ENCODE assay signal across 13 cellular contexts in the genomic region with DNA sequence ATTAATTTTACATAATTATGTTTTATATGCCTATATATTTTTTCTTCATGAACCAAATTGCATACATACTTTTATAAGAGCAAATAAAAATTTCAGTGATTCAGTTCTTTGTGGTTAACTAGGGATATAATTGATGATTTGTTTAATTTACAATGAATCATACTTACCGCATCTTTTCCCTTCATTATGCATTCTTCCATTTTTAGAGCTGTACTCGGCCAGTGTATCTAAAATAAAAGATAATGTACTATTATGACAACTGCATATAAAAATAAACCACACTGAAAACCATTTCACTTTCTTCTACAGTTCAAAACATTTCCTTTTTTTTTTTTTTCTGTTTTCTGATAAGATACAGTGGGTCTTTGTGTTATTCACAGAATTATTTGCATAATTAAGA.
DNase-seq lines count a peak whose midpoint lies in the region; ATAC-seq and TF ChIP-seq lines count a peak whose summit lies in the region.
"Had no signal": no experiment of that assay in that cellular context is flagged by ENCODE, and none has a peak within 500 bp of the region (broad histone marks: within the 10 kb centered on the region; RNA-seq: fewer than 3 reads in every experiment).

No MANE protein-coding gene starts in this region.

- H3K9me3 ChIP-seq in RWPE2 (ENCODE audit: severe bottlenecking) (no peaks in the 10 kb centered on the region), psoas muscle (no peaks in the 10 kb centered on the region), colonic mucosa (no peaks in the 10 kb centered on the region), WERI-Rb-1 (ENCODE audit: severe bottlenecking) (no peaks in the 10 kb centered on the region), adrenal gland (replicated peaks in 1 of 3) (no peaks in the 10 kb centered on the region)
- H3K9me3 ChIP-seq: HAP-1 had no signal

- WGBS in psoas muscle, 3 donors: 71 to 76% (median 75%) methylated on average over 2 of the region's 2 CpGs
- 52 to 67% (median 63%) methylated on average over 2 of the region's 2 CpGs for WGBS in adrenal gland, 4 donors

- H3K36me3 ChIP-seq in RWPE2 (ENCODE audit: low read depth) (no peaks in the 10 kb centered on the region), psoas muscle (ENCODE audit: insufficient read depth in 1 of 2, low read depth in 1 of 2) (no peaks in the 10 kb centered on the region), colonic mucosa (no peaks in the 10 kb centered on the region), WERI-Rb-1 (no peaks in the 10 kb centered on the region), adrenal gland (replicated peaks in 1 of 2) (no peaks in the 10 kb centered on the region)
- H3K36me3 ChIP-seq: cardiac muscle cell had no signal

- H3K4me3 ChIP-seq in RWPE2 (ENCODE audit: severe bottlenecking) (no peak overlapping the region), fibroblast of mammary gland (ENCODE audit: control insufficient read depth, low read depth, low read length) (peak overlapping the region; percentile 16), psoas muscle (no peak overlapping the region), colonic mucosa (no peak overlapping the region), WERI-Rb-1 (ENCODE audit: low read depth, low read length) (no peak overlapping the region), adrenal gland (no peak overlapping the region)
- H3K4me3 ChIP-seq: cardiac muscle cell, HAP-1, hepatocyte had no signal

- H3K9ac ChIP-seq in colonic mucosa (ENCODE audit: low read depth in 2 of 2, low read length in 2 of 2): no peak overlapping the region

- ATAC-seq in RWPE2 (ENCODE audit: low read depth) (peak; percentile 62), psoas muscle (no peak)
- ATAC-seq: naive thymus-derived CD8-positive, alpha-beta T cell had no signal

- intact Hi-C loops in psoas muscle (cut with DNase I): no loop called here
- intact Hi-C loops in colonic mucosa (cut with DNase I): no loop called here
- intact Hi-C loops in adrenal gland (cut with DNase I): no loop called here

- TF ChIP-seq POLR2A in adrenal gland (IDR thresholded peaks at IDR 0.05): no peak

- H3K4me1 ChIP-seq in RWPE2 (ENCODE audit: insufficient read depth, poor library complexity, severe bottlenecking) (peaks cover 20% of the 10 kb centered on the region), psoas muscle (no peaks in the 10 kb centered on the region), colonic mucosa (no peaks in the 10 kb centered on the region), adrenal gland (replicated peaks in 1 of 2) (no peaks in the 10 kb centered on the region)

- DNase-seq in HCEC 1CT (peak; percentile 86), RWPE2 (ENCODE audit: low spot score) (no peak), fibroblast of mammary gland (ENCODE audit: low read depth) (peak; percentile 67), psoas muscle (no peak), colonic mucosa (no peak), WERI-Rb-1 (no peak), adrenal gland (no peak)
- DNase-seq: activated CD8-positive, alpha-beta T cell treated with anti-CD3 and anti-CD28 coated beads for 36 hours; naive thymus-derived CD8-positive, alpha-beta T cell; stimulated activated naive CD4-positive, alpha-beta T cell treated with Interleukin-2 at 50 U/mL for 16 hours had no signal

- H3K27me3 ChIP-seq in RWPE2 (ENCODE audit: insufficient read depth, poor library complexity, severe bottlenecking) (no peaks in the 10 kb centered on the region), psoas muscle (ENCODE audit: insufficient read depth in 3 of 3, low read length in 2 of 3) (no peaks in the 10 kb centered on the region), colonic mucosa (no peaks in the 10 kb centered on the region), WERI-Rb-1 (ENCODE audit: insufficient read depth, low read depth, severe bottlenecking) (no peaks in the 10 kb centered on the region), adrenal gland (no peaks in the 10 kb centered on the region)
- H3K27me3 ChIP-seq: cardiac muscle cell, hepatocyte had no signal

- H3K27ac ChIP-seq in RWPE2 (ENCODE audit: poor library complexity, severe bottlenecking): peak overlapping the region; percentile 89
- H3K27ac ChIP-seq in psoas muscle: no peak overlapping the region
- H3K27ac ChIP-seq in colonic mucosa: no peak overlapping the region
- no peak overlapping the region for H3K27ac ChIP-seq in WERI-Rb-1
- H3K27ac ChIP-seq in adrenal gland: no peak overlapping the region
- H3K27ac ChIP-seq: hepatocyte had no signal

- TF ChIP-seq CTCF in RWPE2 (IDR thresholded peaks at IDR 0.05; ENCODE audit: poor library complexity, severe bottlenecking): no peak
- TF ChIP-seq CTCF in fibroblast of mammary gland (conservative IDR thresholded peaks at IDR 0.05; ENCODE audit: control insufficient read depth, insufficient read depth, low read depth, low read length): no peak
- TF ChIP-seq CTCF in psoas muscle (IDR thresholded peaks at IDR 0.05): no peak
- no peak for TF ChIP-seq CTCF in colonic mucosa (IDR thresholded peaks at IDR 0.05)
- no peak for TF ChIP-seq CTCF in WERI-Rb-1 (IDR thresholded peaks at IDR 0.05; ENCODE audit: low read depth, low read length)
- no peak for TF ChIP-seq CTCF in adrenal gland (IDR thresholded peaks at IDR 0.05)

Comparison
In these comparisons a context has a peak if more than half of its experiments do, and no peak if none do; other contexts are left out.
1. DNase-seq: peak in HCEC 1CT (single experiment) and fibroblast of mammary gland (single experiment); none in RWPE2 (single experiment), psoas muscle (0 of 2), colonic mucosa (single experiment), WERI-Rb-1 (single experiment) and adrenal gland (0 of 7).